Comparison of ENCODE assay signal across 9 cellular contexts in genomic region chr4:84691170-84691691, GRCh38.
A peak's percentile ranks its signal among the peaks of the same experiment; 100 is the strongest.
DNase-seq lines count a peak whose midpoint lies in the region; ATAC-seq and TF ChIP-seq lines count a peak whose summit lies in the region.
"Had no signal": no experiment of that assay in that cellular context is flagged by ENCODE, and none has a peak within 500 bp of the region (broad histone marks: within the 10 kb centered on the region; RNA-seq: fewer than 3 reads in every experiment).

No MANE protein-coding gene starts in this region.

- intact Hi-C loops in A673 (cut with micrococcal nuclease; ENCODE audit: unreplicated experiment): no loop called here
- intact Hi-C loops in transverse colon (cut with DNase I; ENCODE audit: low total_unique reads): no loop called here

- H3K4me1 ChIP-seq in A673 (ENCODE audit: insufficient read depth, low read length, poor library complexity, severe bottlenecking): peaks cover 10% of the 10 kb centered on the region
- no peaks in the 10 kb centered on the region for H3K4me1 ChIP-seq in CD8-positive, alpha-beta memory T cell (ENCODE audit: insufficient read depth, low read length)
- H3K4me1 ChIP-seq in transverse colon: no peaks in the 10 kb centered on the region

- TF ChIP-seq CTCF in A673 (conservative IDR thresholded peaks at IDR 0.05; ENCODE audit: low read depth, low read length) (no peak), WTC11 (IDR thresholded peaks at IDR 0.05) (no peak), GM13977 (IDR thresholded peaks at IDR 0.05; ENCODE audit: extremely low read depth, insufficient read depth, missing control alignments) (no peak), transverse colon (IDR thresholded peaks at IDR 0.05) (no peak)

- no peak for TF ChIP-seq POLR2A in transverse colon (IDR thresholded peaks at IDR 0.05)

- H3K4me1 Mint-ChIP-seq in WTC11: peaks cover 8% of the 10 kb centered on the region
- H3K4me1 Mint-ChIP-seq in CD8-positive, alpha-beta memory T cell: no peaks in the 10 kb centered on the region

- TF ChIP-seq EP300 in transverse colon (IDR thresholded peaks at IDR 0.05; ENCODE audit: low read depth): no peak

- H3K4me3 Mint-ChIP-seq in WTC11: no peak overlapping the region
- H3K4me3 Mint-ChIP-seq in CD8-positive, alpha-beta memory T cell: no peak overlapping the region

- H3K9me3 ChIP-seq in A673 (ENCODE audit: low read depth, low read length, poor library complexity, severe bottlenecking) (no peaks in the 10 kb centered on the region), transverse colon (no peaks in the 10 kb centered on the region)
- H3K9me3 ChIP-seq in CD8-positive, alpha-beta memory T cell (ENCODE audit: low read length): no peaks in the 10 kb centered on the region

- peak; percentile 24 for DNase-seq in A673 (ENCODE audit: low spot score)
- DNase-seq in HK-2 (ENCODE audit: unreplicated experiment): peak; percentile 28
- no peak for DNase-seq in WTC11 (ENCODE audit: low spot score)
- DNase-seq in iris pigment epithelial cell (ENCODE audit: low read depth): peak; percentile 95
- DNase-seq in GM13977 (ENCODE audit: low spot score): no peak
- DNase-seq in CD8-positive, alpha-beta memory T cell: no peak
- no peak for DNase-seq in transverse colon
- DNase-seq: activated CD4-positive, alpha-beta T cell treated with anti-CD3 and anti-CD28 coated beads for 48 hours had no signal

- no peaks in the 10 kb centered on the region for H3K9me3 Mint-ChIP-seq in WTC11
- H3K9me3 Mint-ChIP-seq in CD8-positive, alpha-beta memory T cell: no peaks in the 10 kb centered on the region

- H3K27me3 ChIP-seq in A673 (replicated peaks; ENCODE audit: insufficient read depth, low read depth, low read length, poor library complexity) (no peaks in the 10 kb centered on the region), transverse colon (no peaks in the 10 kb centered on the region)
- no peaks in the 10 kb centered on the region for H3K27me3 ChIP-seq in CD8-positive, alpha-beta memory T cell (ENCODE audit: insufficient read depth, low read length, poor library complexity, severe bottlenecking)

- 60 to 75% methylated on average over 1 of the region's 1 CpG for WGBS in transverse colon (ENCODE audit: low coverage in 1 of 2), 2 donors

- no peaks in the 10 kb centered on the region for H3K27me3 Mint-ChIP-seq in WTC11 (ENCODE audit: low read depth)
- peaks cover 0 to 1% of the 10 kb centered on the region in 2 donors for H3K27me3 Mint-ChIP-seq in CD8-positive, alpha-beta memory T cell

- ATAC-seq in WTC11: no peak
- ATAC-seq in HG03159 (IDR thresholded peaks at IDR 0.05; ENCODE audit: unreplicated experiment): no peak

- POLR2A ChIA-PET in A673 (lab: Charles Lee; ENCODE audit: low non-redundant PET) (no interaction called here), WTC11 (lab: Charles Lee) (no interaction called here)
- POLR2A ChIA-PET in CD8-positive, alpha-beta memory T cell (lab: Charles Lee): no interaction called here

- BruUV-seq in A673 (replicated peaks; lab: Mats Ljungman, UMichigan): no TSS peak

- peaks cover 25% of the 10 kb centered on the region for H3K36me3 ChIP-seq in A673 (ENCODE audit: insufficient read depth, low read length, poor library complexity, severe bottlenecking)
- no peaks in the 10 kb centered on the region for H3K36me3 ChIP-seq in CD8-positive, alpha-beta memory T cell (ENCODE audit: insufficient read depth, low read length)
- H3K36me3 ChIP-seq in transverse colon: peaks cover 0 to 52% (median 18%) of the 10 kb centered on the region in 4 donors

- H3K27ac Mint-ChIP-seq in WTC11: peak overlapping the region; percentile 10; the same call in 1 of the 2 replicates
- no peak overlapping the region for H3K27ac Mint-ChIP-seq in CD8-positive, alpha-beta memory T cell

- H3K4me3 ChIP-seq in A673 (ENCODE audit: low read depth, low read length, poor library complexity, severe bottlenecking) (no peak overlapping the region), transverse colon (no peak overlapping the region)
- H3K4me3 ChIP-seq in CD8-positive, alpha-beta memory T cell (ENCODE audit: low read length): no peak overlapping the region

- H3K27ac ChIP-seq in A673 (ENCODE audit: low read depth, low read length, poor library complexity, severe bottlenecking) (no peak overlapping the region), transverse colon (no peak overlapping the region)
- H3K27ac ChIP-seq in CD8-positive, alpha-beta memory T cell (ENCODE audit: low read depth, low read length): no peak overlapping the region

- CTCF ChIA-PET in A673 (lab: Charles Lee): no interaction called here
- CTCF ChIA-PET in WTC11 (lab: Charles Lee): interaction anchor here (0.8 kb wide), 1 partner anchor 112 kb away, joined by 3 read pairs; no protein-coding TSS in a partner anchor
- CTCF ChIA-PET in CD8-positive, alpha-beta memory T cell (lab: Charles Lee): no interaction called here

- H3K36me3 Mint-ChIP-seq in WTC11: peaks cover 51% of the 10 kb centered on the region
- no peaks in the 10 kb centered on the region for H3K36me3 Mint-ChIP-seq in CD8-positive, alpha-beta memory T cell

- in situ Hi-C loops in GM13977 (cut with MboI; ENCODE audit: low pct_unique_long_range_greater_than_20kb, low sequenced_read_pairs, unreplicated experiment): no loop called here
- in situ Hi-C loops in transverse colon (cut with MboI; ENCODE audit: low pct_ligation_motif_present in 1 of 4, low pct_unique_long_range_greater_than_20kb in 1 of 4, low sequenced_read_pairs in 3 of 4): no loop called here

TF ChIP-seq in WTC11, 78 proteins besides CTCF, POLR2A, EP300 and RAD21 (continues in another document):
- no peak for TF ChIP-seq ZNF263 (CRISPR knock-in tag; IDR thresholded peaks at IDR 0.05; ENCODE audit: low read depth)
- TF ChIP-seq, protein P1, sequence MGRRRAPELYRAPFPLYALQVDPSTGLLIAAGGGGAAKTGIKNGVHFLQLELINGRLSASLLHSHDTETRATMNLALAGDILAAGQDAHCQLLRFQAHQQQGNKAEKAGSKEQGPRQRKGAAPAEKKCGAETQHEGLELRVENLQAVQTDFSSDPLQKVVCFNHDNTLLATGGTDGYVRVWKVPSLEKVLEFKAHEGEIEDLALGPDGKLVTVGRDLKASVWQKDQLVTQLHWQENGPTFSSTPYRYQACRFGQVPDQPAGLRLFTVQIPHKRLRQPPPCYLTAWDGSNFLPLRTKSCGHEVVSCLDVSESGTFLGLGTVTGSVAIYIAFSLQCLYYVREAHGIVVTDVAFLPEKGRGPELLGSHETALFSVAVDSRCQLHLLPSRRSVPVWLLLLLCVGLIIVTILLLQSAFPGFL (CRISPR knock-in tag; IDR thresholded peaks at IDR 0.05; ENCODE audit: borderline replicate concordance): no peak
- TF ChIP-seq ZBTB43 (CRISPR knock-in tag; IDR thresholded peaks at IDR 0.05): no peak
- no peak for TF ChIP-seq CBFB (CRISPR knock-in tag; IDR thresholded peaks at IDR 0.05; ENCODE audit: low read depth)
- TF ChIP-seq HMGA2 (CRISPR knock-in tag; IDR thresholded peaks at IDR 0.05): no peak
- no peak for TF ChIP-seq ZNF423 (CRISPR knock-in tag; IDR thresholded peaks at IDR 0.05)
- no peak for TF ChIP-seq MLX (CRISPR knock-in tag; IDR thresholded peaks at IDR 0.05)
- TF ChIP-seq STAT6 (CRISPR knock-in tag; conservative IDR thresholded peaks at IDR 0.05; ENCODE audit: low read depth): no peak
- no peak for TF ChIP-seq ATF1 (CRISPR knock-in tag; IDR thresholded peaks at IDR 0.05)
- TF ChIP-seq USF1 (CRISPR knock-in tag; IDR thresholded peaks at IDR 0.05): no peak
- TF ChIP-seq ZNF317 (CRISPR knock-in tag; IDR thresholded peaks at IDR 0.05; ENCODE audit: borderline replicate concordance, low read depth): no peak
- no peak for TF ChIP-seq TCF7 (CRISPR knock-in tag; IDR thresholded peaks at IDR 0.05; ENCODE audit: low read depth)
- TF ChIP-seq IRF2 (CRISPR knock-in tag; IDR thresholded peaks at IDR 0.05; ENCODE audit: borderline replicate concordance, low read depth): no peak

Comparison
In these comparisons a context has a peak if more than half of its experiments do, and no peak if none do; other contexts are left out.
1. DNase-seq: peak in A673 (single experiment), HK-2 (single experiment) and iris pigment epithelial cell (single experiment); none in WTC11 (single experiment), GM13977 (single experiment), CD8-positive, alpha-beta memory T cell (0 of 5) and transverse colon (single experiment).